Comparison of ENCODE assay signal across 23 cellular contexts in genomic region chr9:96062854-96063253, GRCh38.
DNase-seq lines count a peak whose midpoint lies in the region; ATAC-seq, FAIRE-seq and TF ChIP-seq lines count a peak whose summit lies in the region.
"Had no signal": no experiment of that assay in that cellular context is flagged by ENCODE, and none has a peak within 500 bp of the region (broad histone marks: within the 10 kb centered on the region; RNA-seq: fewer than 3 reads in every experiment).

No MANE protein-coding gene starts in this region.

- H3K4me1 ChIP-seq in HepG2 (ENCODE audit: insufficient read depth, low read length), result peaks cover 8% of the 10 kb centered on the region; the same call in 1 of the 2 replicates
- peaks cover 0 to 9% (median 3%) of the 10 kb centered on the region in 4 donors for H3K4me1 ChIP-seq in right lobe of liver
- peaks cover 0 to 9% of the 10 kb centered on the region in 2 donors for H3K4me1 ChIP-seq in gastrocnemius medialis

- no peak for TF ChIP-seq CTCF in HepG2 (CRISPR knock-in tag; IDR thresholded peaks at IDR 0.05)
- TF ChIP-seq CTCF in right lobe of liver (IDR thresholded peaks at IDR 0.05), result no peak
- no peak for TF ChIP-seq CTCF in coronary artery (IDR thresholded peaks at IDR 0.05)
- TF ChIP-seq CTCF in gastrocnemius medialis (IDR thresholded peaks at IDR 0.05 in 4 of 5, conservative IDR thresholded peaks at IDR 0.05 in 1 of 5), result no peak

- TF ChIP-seq POLR2A in HepG2 (IDR thresholded peaks at IDR 0.05; ENCODE audit: insufficient read depth in 1 of 2, low read depth in 2 of 2, low read length in 2 of 2) (no peak), right lobe of liver (IDR thresholded peaks at IDR 0.05) (no peak), gastrocnemius medialis (IDR thresholded peaks at IDR 0.05) (no peak)

- H3K27me3 ChIP-seq in HepG2 (ENCODE audit: control insufficient read depth in 1 of 2, insufficient read depth in 2 of 2, low read length in 2 of 2) (peaks cover 0 to 14% of the 10 kb centered on the region in 2 experiments; a peak in 2 of 5 replicates), right lobe of liver (no peaks in the 10 kb centered on the region), gastrocnemius medialis (no peaks in the 10 kb centered on the region)

- H3K27ac ChIP-seq in HepG2 (ENCODE audit: extremely low read length, insufficient read depth, low read length), result no peak overlapping the region
- no peak overlapping the region for H3K27ac ChIP-seq in right lobe of liver
- H3K27ac ChIP-seq in coronary artery, result no peak overlapping the region
- no peak overlapping the region for H3K27ac ChIP-seq in gastrocnemius medialis

- WGBS in HepG2 (ENCODE audit: low lambda C conversion rate), result 6% methylated on average over 2 of the region's 3 CpGs
- 100% methylated on average over 1 of the region's 3 CpGs for WGBS in right lobe of liver (ENCODE audit: insufficient coverage, low coverage, low lambda C conversion rate, missing lambda C conversion rate)

- H3K36me3 ChIP-seq in HepG2 (replicated peaks in 1 of 2; ENCODE audit: control insufficient read depth in 1 of 2, insufficient read depth in 2 of 2, low read length in 2 of 2), result no peaks in the 10 kb centered on the region
- no peaks in the 10 kb centered on the region for H3K36me3 ChIP-seq in right lobe of liver
- H3K36me3 ChIP-seq in gastrocnemius medialis, result no peaks in the 10 kb centered on the region

- in situ Hi-C loops in HepG2 (cut with HindIII; ENCODE audit: extremely low pct_ligation_motif_present, low pct_unique_long_range_greater_than_20kb), result no loop called here
- in situ Hi-C loops in gastrocnemius medialis (cut with MboI; ENCODE audit: low sequenced_read_pairs in 4 of 4), result no loop called here

- FAIRE-seq in HepG2 (lab: Jason Lieb, UNC), result no peak
- FAIRE-seq: D721Med, GM19239 had no signal

- no peaks in the 10 kb centered on the region for H4K20me1 ChIP-seq in HepG2 (ENCODE audit: insufficient read depth, low read length)

- ATAC-seq in HepG2 (no peak), right lobe of liver (no peak), gastrocnemius medialis (no peak), HG03139 (IDR thresholded peaks at IDR 0.05; ENCODE audit: unreplicated experiment) (no peak)
- ATAC-seq: Right ventricle myocardium inferior had no signal

- no peak overlapping the region for H3K9ac ChIP-seq in HepG2 (ENCODE audit: insufficient read depth, low read depth, low read length)

- intact Hi-C loops in HepG2 (cut with micrococcal nuclease; ENCODE audit: unreplicated experiment), result loop anchor here (10.0 kb wide), 2 partner anchors 152 to 548 kb away; partner anchors contain the start of gene PTCH1
- intact Hi-C loops in right lobe of liver (cut with DNase I), result no loop called here
- intact Hi-C loops in gastrocnemius medialis (cut with DNase I; ENCODE audit: low total_unique reads), result no loop called here

- TF ChIP-seq RAD21 in HepG2 (CRISPR knock-in tag; IDR thresholded peaks at IDR 0.05), result no peak

- H3K4me3 ChIP-seq in HepG2 (replicated peaks in 1 of 3; ENCODE audit: insufficient read depth in 1 of 3, low read depth in 2 of 3, low read length in 3 of 3), result no peak overlapping the region
- H3K4me3 ChIP-seq in right lobe of liver, result no peak overlapping the region
- H3K4me3 ChIP-seq in coronary artery, result no peak overlapping the region
- no peak overlapping the region for H3K4me3 ChIP-seq in gastrocnemius medialis

- no peaks in the 10 kb centered on the region for H3K79me2 ChIP-seq in HepG2 (ENCODE audit: insufficient read depth, low read length)

- CTCF ChIA-PET in HepG2 (lab: Yijun Ruan, JAX; ENCODE audit: low intra/inter-chr PET ratio, low total read pairs), result no interaction called here

- DNase-seq in HepG2 (ENCODE audit: low spot score), result peak; percentile 17
- DNase-seq in right lobe of liver, result no peak
- DNase-seq in coronary artery (ENCODE audit: low spot score), result peak; percentile 66
- DNase-seq in kidney tubule cell (ENCODE audit: low spot score), result peak; percentile 43
- no peak for DNase-seq in gastrocnemius medialis
- no peak for DNase-seq in dermis blood vessel endothelial cell
- DNase-seq in COLO668 (lab: John Stamatoyannopoulos, UW; ENCODE audit: unreplicated experiment), result no peak
- DNase-seq: 8988T; C1 segment of cervical spinal cord; CD8-positive, alpha-beta memory T cell; DMS53; GF-D8; Karpas-422; NCI-H1417; NCI-H1694 treated with DMSO at 0.1 percent for 48 hours; NCI-H2081 treated with DMSO at 0.1 percent for 48 hours; NCI-H2171 treated with DMSO at 0.1 percent for 48 hours; NCI-H446; NCI-H526 had no signal

- no peaks in the 10 kb centered on the region for H3K9me3 ChIP-seq in HepG2 (ENCODE audit: low read length)
- H3K9me3 ChIP-seq in right lobe of liver, result no peaks in the 10 kb centered on the region
- no peaks in the 10 kb centered on the region for H3K9me3 ChIP-seq in gastrocnemius medialis

- H3K4me2 ChIP-seq in HepG2 (ENCODE audit: low read depth, low read length), result no peak overlapping the region

- POLR2A ChIA-PET in HepG2 (lab: Yijun Ruan, JAX), result no interaction called here

- no peak overlapping the region for H2AFZ ChIP-seq in HepG2 (ENCODE audit: low read length)

- TF ChIP-seq EP300 in HepG2 (IDR thresholded peaks at IDR 0.05; ENCODE audit: low read depth in 2 of 2, low read length in 2 of 2), result no peak
- TF ChIP-seq EP300 in HepG2 (CRISPR knock-in tag; IDR thresholded peaks at IDR 0.05; ENCODE audit: borderline replicate concordance), result no peak

- BruUV-seq in HepG2 (replicated peaks; lab: Mats Ljungman, UMichigan), result no TSS peak

TF ChIP-seq in HepG2, 621 proteins besides CTCF, POLR2A, EP300 and RAD21:
- peak; percentile 21 for TF ChIP-seq TEAD3 (CRISPR knock-in tag; optimal IDR thresholded peaks at IDR 0.05; ENCODE audit: borderline replicate concordance)
- TF ChIP-seq ZNF781 (CRISPR knock-in tag; IDR thresholded peaks at IDR 0.05; ENCODE audit: borderline replicate concordance, not compliant biosample characterization), result no peak

Comparison
In these comparisons a context has a peak if more than half of its experiments do, and no peak if none do; other contexts are left out.
1. DNase-seq: peak in HepG2 (single experiment), coronary artery (single experiment) and kidney tubule cell (single experiment); none in right lobe of liver (0 of 3), gastrocnemius medialis (0 of 2), dermis blood vessel endothelial cell (single experiment) and COLO668 (single experiment).